ENCODE assay signal across 10 cellular contexts in the genomic region with DNA sequence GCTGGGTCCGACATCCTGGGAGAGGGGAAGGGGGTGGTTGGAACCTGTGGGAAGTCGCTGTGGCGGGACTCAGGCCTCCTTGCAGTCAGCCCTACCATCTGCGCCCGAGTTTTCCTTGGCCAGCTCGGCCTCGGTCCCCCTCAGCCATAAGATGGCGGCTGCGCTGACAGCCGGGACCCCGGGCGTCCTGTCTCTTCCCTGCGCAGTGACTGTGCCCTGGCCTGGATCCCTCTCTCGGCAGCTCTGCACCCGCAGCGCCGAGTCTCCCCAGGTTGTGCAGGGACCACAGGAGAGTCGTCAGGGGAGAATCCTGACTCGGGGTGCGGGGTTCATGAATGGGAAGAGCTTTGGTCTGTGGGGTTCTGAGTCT. TPM values are rescaled to one million over a fixed set of nuclear protein-coding genes. Genes with fewer than 3 reads are reported as not detected.
DNase-seq lines count a peak whose midpoint lies in the region; ATAC-seq and TF ChIP-seq lines count a peak whose summit lies in the region.
"Had no signal": no experiment of that assay in that cellular context is flagged by ENCODE, and none has a peak within 500 bp of the region (broad histone marks: within the 10 kb centered on the region; RNA-seq: fewer than 3 reads in every experiment).

No MANE protein-coding gene starts in this region.

- H3K18ac ChIP-seq in trophoblast cell (ENCODE audit: low read length), result no peak overlapping the region

- H2AK5ac ChIP-seq in trophoblast cell (ENCODE audit: low read length), result no peak overlapping the region

- no peak overlapping the region for H4K8ac ChIP-seq in trophoblast cell (ENCODE audit: low read depth, low read length)

- H3F3A ChIP-seq in Loucy (ENCODE audit: low read depth), result no peaks in the 10 kb centered on the region

- no peak overlapping the region for H3K27ac ChIP-seq in ectodermal cell (ENCODE audit: insufficient read depth, low read depth, low read length, poor library complexity, severe bottlenecking)
- H3K27ac ChIP-seq in trophoblast cell (ENCODE audit: low read depth, low read length), result no peak overlapping the region
- H3K27ac ChIP-seq: C4-2B had no signal

- H3K4me1 ChIP-seq in Loucy (ENCODE audit: insufficient read depth, low read length, poor library complexity, severe bottlenecking) (no peaks in the 10 kb centered on the region), ectodermal cell (ENCODE audit: control insufficient read depth, insufficient read depth, low read length) (no peaks in the 10 kb centered on the region), trophoblast cell (ENCODE audit: control insufficient read depth in 1 of 2, insufficient read depth in 2 of 2, low read length in 2 of 2) (no peaks in the 10 kb centered on the region)

- H3K27ac Mint-ChIP-seq in glutamatergic neuron (ENCODE audit: unreplicated experiment), result no peak overlapping the region

- H2BK12ac ChIP-seq in trophoblast cell (ENCODE audit: low read length), result no peak overlapping the region

- no peak overlapping the region for H3K4me3 Mint-ChIP-seq in glutamatergic neuron (ENCODE audit: unreplicated experiment)

- 68% methylated on average over 19 to 20 of the region's 20 CpGs for WGBS in ectodermal cell, 2 experiments
- WGBS in trophoblast cell (ENCODE audit: extremely low coverage, insufficient coverage, insufficient read length), result no CpG with 5 or more reads among the region's 20 CpGs

- no peak for TF ChIP-seq CTCF in Loucy (conservative IDR thresholded peaks at IDR 0.05; ENCODE audit: low read length)
- no peak for TF ChIP-seq CTCF in glutamatergic neuron (IDR thresholded peaks at IDR 0.05; ENCODE audit: partially characterized antibody, unreplicated experiment)

- H3K4me3 ChIP-seq in Loucy (ENCODE audit: low read length, poor library complexity, severe bottlenecking) (peak overlapping the region; percentile 75), ectodermal cell (ENCODE audit: insufficient read depth, low read depth, low read length) (peak overlapping the region; percentile 8), trophoblast cell (ENCODE audit: low read depth, low read length) (peak overlapping the region; percentile 6)

- H3K9me3 ChIP-seq in Loucy (ENCODE audit: insufficient read depth, low read depth, low read length) (peaks cover 4% of the 10 kb centered on the region; the same call in 1 of the 2 replicates), ectodermal cell (ENCODE audit: control insufficient read depth, low read length) (no peaks in the 10 kb centered on the region), trophoblast cell (ENCODE audit: insufficient read depth, low read depth, low read length) (peaks cover 27% of the 10 kb centered on the region)

- no peaks in the 10 kb centered on the region for H3K36me3 Mint-ChIP-seq in glutamatergic neuron (ENCODE audit: unreplicated experiment)

- peaks cover 2% of the 10 kb centered on the region for H3K9me3 Mint-ChIP-seq in glutamatergic neuron (ENCODE audit: unreplicated experiment)

- H3K9ac ChIP-seq in Loucy (ENCODE audit: low read depth, low read length, poor library complexity, severe bottlenecking), result peak overlapping the region; percentile 78
- no peak overlapping the region for H3K9ac ChIP-seq in trophoblast cell (ENCODE audit: low read length)

- H2BK5ac ChIP-seq in trophoblast cell (ENCODE audit: low read depth, low read length, poor library complexity), result no peak overlapping the region

- no peaks in the 10 kb centered on the region for H3K4me1 Mint-ChIP-seq in glutamatergic neuron (ENCODE audit: low read depth, unreplicated experiment)

- H2BK120ac ChIP-seq in trophoblast cell (ENCODE audit: insufficient read depth, low read length, poor library complexity), result no peak overlapping the region

- DNase-seq in NCI-H82 (lab: John Stamatoyannopoulos, UW) (peak; percentile 0), NCI-H82 treated with DMSO at 0.1 percent for 48 hours (lab: John Stamatoyannopoulos, UW; ENCODE audit: unreplicated experiment) (no peak), trophoblast cell (no peak), SKM-1 (lab: John Stamatoyannopoulos, UW; ENCODE audit: unreplicated experiment) (no peak), glutamatergic neuron (no peak)

- H3K27me3 Mint-ChIP-seq in glutamatergic neuron (ENCODE audit: unreplicated experiment), result no peaks in the 10 kb centered on the region

- no peaks in the 10 kb centered on the region for H3K9me2 ChIP-seq in Loucy (replicated peaks; ENCODE audit: low read depth, low read length)

- peak overlapping the region; percentile 16; the same call in 1 of the 2 replicates for H2AFZ ChIP-seq in Loucy (ENCODE audit: low read length)
- no peak overlapping the region for H2AFZ ChIP-seq in trophoblast cell (ENCODE audit: insufficient read depth, low read length, poor library complexity)

- H3K4me2 ChIP-seq in Loucy (ENCODE audit: low read depth, low read length, poor library complexity, severe bottlenecking) (peak overlapping the region; percentile 35), trophoblast cell (ENCODE audit: low read length) (no peak overlapping the region)

- H3K79me1 ChIP-seq in trophoblast cell (ENCODE audit: low read length), result no peaks in the 10 kb centered on the region

- no peaks in the 10 kb centered on the region for H3K36me3 ChIP-seq in Loucy (ENCODE audit: insufficient read depth, low read length)
- H3K36me3 ChIP-seq in ectodermal cell (ENCODE audit: control insufficient read depth, insufficient read depth, low read length), result no peaks in the 10 kb centered on the region
- no peaks in the 10 kb centered on the region for H3K36me3 ChIP-seq in trophoblast cell (ENCODE audit: control insufficient read depth in 1 of 2, insufficient read depth in 2 of 2, low read length in 2 of 2)

- H3K79me2 ChIP-seq in Loucy (ENCODE audit: insufficient read depth, low read length), result no peaks in the 10 kb centered on the region; the same call in 1 of the 2 replicates
- H3K79me2 ChIP-seq in trophoblast cell (ENCODE audit: control insufficient read depth, insufficient read depth, low read length, poor library complexity), result no peaks in the 10 kb centered on the region

- H3K14ac ChIP-seq in trophoblast cell (ENCODE audit: low read length), result no peak overlapping the region

- H4K20me1 ChIP-seq in Loucy (ENCODE audit: insufficient read depth, low read length, poor library complexity, severe bottlenecking), result no peaks in the 10 kb centered on the region

- no peak overlapping the region for H4K12ac ChIP-seq in trophoblast cell (ENCODE audit: low read depth, low read length)

- no peak overlapping the region for H4K91ac ChIP-seq in trophoblast cell (ENCODE audit: low read depth, low read length)

- H3K4ac ChIP-seq in trophoblast cell (ENCODE audit: low read depth, low read length), result no peak overlapping the region

- no peak for ATAC-seq in HG02840 (IDR thresholded peaks at IDR 0.05; ENCODE audit: low FRiP score, unreplicated experiment)

- H3K23ac ChIP-seq in trophoblast cell (ENCODE audit: low read length), result no peak overlapping the region

- H3K27me3 ChIP-seq in Loucy (ENCODE audit: insufficient read depth, low read length, poor library complexity, severe bottlenecking), result no peaks in the 10 kb centered on the region
- H3K27me3 ChIP-seq in ectodermal cell (ENCODE audit: control insufficient read depth, insufficient read depth, low read length, poor library complexity, severe bottlenecking), result no peaks in the 10 kb centered on the region
- no peaks in the 10 kb centered on the region for H3K27me3 ChIP-seq in trophoblast cell (ENCODE audit: insufficient read depth, low read length)

RNA-seq across cellular contexts. Expression of gene ZNF257, which starts 0.3 kb away (rescaled TPM):
- polyA plus RNA-seq in ectodermal cell (2013, experiment 1 of 4), result 0.30 TPM
- 0.96 TPM for polyA plus RNA-seq in ectodermal cell (2013, experiment 2 of 4)
- 0.48 TPM for polyA plus RNA-seq in ectodermal cell (2013, experiment 3 of 4)
- 0.32 TPM for polyA plus RNA-seq in ectodermal cell (2013, experiment 4 of 4)
- 0.01 and 0.07 TPM in 2 replicates for polyA plus RNA-seq in trophoblast cell (2013)
- total RNA-seq in glutamatergic neuron (ENCODE audit: unreplicated experiment), result not detected
- polyA plus RNA-seq: neural cell had no signal

RNA-seq across cellular contexts. Expression of gene ZNF208, which starts 41.9 kb away (rescaled TPM):
- polyA plus RNA-seq in ectodermal cell (2013, experiment 1 of 4), result 2.6 TPM
- polyA plus RNA-seq in ectodermal cell (2013, experiment 2 of 4), result 2.1 TPM
- 1.2 TPM for polyA plus RNA-seq in ectodermal cell (2013, experiment 3 of 4)
- 0.77 TPM for polyA plus RNA-seq in ectodermal cell (2013, experiment 4 of 4)
- not detected in 2 replicates for polyA plus RNA-seq in trophoblast cell (2013)
- total RNA-seq in glutamatergic neuron (ENCODE audit: unreplicated experiment), result not detected
- polyA plus RNA-seq: neural cell had no signal

Comparison
In these comparisons a context has a peak if more than half of its experiments do, and no peak if none do; other contexts are left out.
1. H3K4me3 ChIP-seq: peak in every context shown above with its lines; median percentile 75 in Loucy; 8 in ectodermal cell; 6 in trophoblast cell.